8 cellular contexts compared by ENCODE assay signal in genomic region chr11:12556788-12557384, GRCh38.
DNase-seq lines count a peak whose midpoint lies in the region; ATAC-seq and TF ChIP-seq lines count a peak whose summit lies in the region.

No MANE protein-coding gene starts in this region.

- H3K56ac ChIP-seq in IMR-90 (ENCODE audit: extremely low read depth, insufficient read depth, low read length) = peak overlapping the region; percentile 49; the same call in 1 of the 2 replicates

- peak overlapping the region; percentile 85 for H3K4ac ChIP-seq in IMR-90 (ENCODE audit: low read depth, low read length)

- CTCF ChIA-PET in IMR-90 (lab: Yijun Ruan, JAX) = interaction anchor here (0.6 to 1.1 kb wide), 2 partner anchors 59 to 332 kb away, joined by 3 read pairs; no protein-coding TSS in a partner anchor

- peak overlapping the region; percentile 55; the same call in 1 of the 2 replicates for H3K14ac ChIP-seq in IMR-90 (replicated peaks; ENCODE audit: low read depth, low read length)

- H4K91ac ChIP-seq in IMR-90 (ENCODE audit: insufficient read depth, low read depth, low read length) = peak overlapping the region; percentile 90

- no peak for TF ChIP-seq POLR2A in IMR-90 (IDR thresholded peaks at IDR 0.05; ENCODE audit: low read depth, low read length)

- intact Hi-C loops in IMR-90 (cut with micrococcal nuclease) (loop anchor here (5.0 kb wide), 1 partner anchor 115 kb away; the partner anchor contains the start of gene TEAD1), tibial artery (cut with DNase I; ENCODE audit: low total_unique reads) (loop anchor here (10.0 kb wide), 1 partner anchor 172 kb away; no protein-coding TSS in a partner anchor)

- H3K9me3 ChIP-seq in IMR-90 (ENCODE audit: control insufficient read depth, insufficient read depth, low read length) = no peaks in the 10 kb centered on the region
- H3K9me3 ChIP-seq in tibial artery = no peaks in the 10 kb centered on the region

- POLR2A ChIA-PET in IMR-90 (lab: Charles Lee; ENCODE audit: unreplicated experiment) = interaction anchor here (0.6 kb wide), 1 partner anchor 146 kb away, joined by 4 read pairs; no protein-coding TSS in a partner anchor

- H3K27me3 ChIP-seq in IMR-90 (ENCODE audit: control insufficient read depth, insufficient read depth, low read length) = no peaks in the 10 kb centered on the region
- no peaks in the 10 kb centered on the region for H3K27me3 ChIP-seq in tibial artery

- peak overlapping the region; percentile 56; the same call in 2 of the 3 replicates for H2BK15ac ChIP-seq in IMR-90 (ENCODE audit: low read depth, low read length)

- H3K36me3 ChIP-seq in IMR-90 (ENCODE audit: control insufficient read depth, insufficient read depth, low read length) (no peaks in the 10 kb centered on the region), tibial artery (no peaks in the 10 kb centered on the region)

- WGBS in IMR-90 (ENCODE audit: extremely low coverage in 2 of 2, insufficient read length in 1 of 2), 2 experiments = 0% methylated on average over 3 of the region's 6 CpGs; no CpG with 5 or more reads in 1 of the 2 experiments

- peak overlapping the region; percentile 9 to 67; a peak in 3 of 4 replicates for H4K8ac ChIP-seq in IMR-90 (ENCODE audit: low read depth in 2 of 2, low read length in 2 of 2)

- TF ChIP-seq RAD21 in IMR-90 (IDR thresholded peaks at IDR 0.05; ENCODE audit: low read length) = peak; percentile 30; the same call in 1 of the 2 replicates

- dilution Hi-C loops in IMR-90 (cut with HindIII; ENCODE audit: low sequenced_read_pairs, unreplicated experiment) = no loop called here

- BruUV-seq in IMR-90 (replicated peaks; lab: Mats Ljungman, UMichigan) = no TSS peak

- H3K4me1 ChIP-seq in IMR-90 (ENCODE audit: control insufficient read depth, insufficient read depth, low read length) (peaks cover 14% of the 10 kb centered on the region), tibial artery (peaks cover 0 to 60% (median 27%) of the 10 kb centered on the region in 4 donors)

- peak overlapping the region; percentile 25 for H3K18ac ChIP-seq in IMR-90 (ENCODE audit: low read depth, low read length)

- DNase-seq in IMR-90 (peak; percentile 96), choroid plexus epithelial cell (ENCODE audit: low read depth) (peak; percentile 73), kidney glomerular epithelial cell (lab: John Stamatoyannopoulos, UW) (peak; percentile 77), tibial artery (peak; percentile 72 to 84), NOMO-1 treated with DMSO at 0.1 percent for 48 hours (lab: John Stamatoyannopoulos, UW; ENCODE audit: unreplicated experiment) (no peak), putamen (ENCODE audit: low spot score) (no peak), middle frontal gyrus (ENCODE audit: extremely low spot score, low spot score) (no peak)
- DNase-seq in activated CD4-positive, alpha-beta T cell treated with anti-CD3 and anti-CD28 coated beads, Interleukin-2, amount 50 U/mL, for 1 hour = no peak

- no peak for TF ChIP-seq CTCF in IMR-90 (conservative IDR thresholded peaks at IDR 0.05; ENCODE audit: low read depth, low read length)
- TF ChIP-seq CTCF in choroid plexus epithelial cell (conservative IDR thresholded peaks at IDR 0.05; ENCODE audit: low read depth, low read length) = no peak
- no peak for TF ChIP-seq CTCF in tibial artery (IDR thresholded peaks at IDR 0.05)

- H3K4me3 ChIP-seq in IMR-90 (ENCODE audit: insufficient read depth, low read depth, low read length) (no peak overlapping the region), choroid plexus epithelial cell (ENCODE audit: low read depth, low read length) (no peak overlapping the region), tibial artery (no peak overlapping the region)

- H2BK20ac ChIP-seq in IMR-90 (ENCODE audit: low read depth, low read length) = peak overlapping the region; percentile 89

- H3K27ac ChIP-seq in IMR-90 (ENCODE audit: insufficient read depth, low read length) = peak overlapping the region; percentile 82
- H3K27ac ChIP-seq in tibial artery = peak overlapping the region in 1 of 2 donors; percentile 59

- in situ Hi-C loops in IMR-90 (cut with MboI; ENCODE audit: low sequenced_read_pairs) = no loop called here

- H3K9me1 ChIP-seq in IMR-90 (ENCODE audit: insufficient read depth, low read length) = peaks cover 4% of the 10 kb centered on the region; the same call in 1 of the 2 replicates

- peak overlapping the region; percentile 86 for H2BK5ac ChIP-seq in IMR-90 (ENCODE audit: low read depth, low read length, poor library complexity, severe bottlenecking)

- peak overlapping the region; percentile 85 for H2AFZ ChIP-seq in IMR-90 (replicated peaks; ENCODE audit: low read length, poor library complexity)

- H3K79me1 ChIP-seq in IMR-90 (ENCODE audit: low read depth in 1 of 2, low read length in 2 of 2) = no peaks in the 10 kb centered on the region

- H2AK5ac ChIP-seq in IMR-90 (ENCODE audit: low read depth, low read length) = no peak overlapping the region; the same call in 1 of the 2 replicates

- peak overlapping the region; percentile 26 for H3K4me2 ChIP-seq in IMR-90 (ENCODE audit: low read depth, low read length)

- H3K9ac ChIP-seq in IMR-90 (ENCODE audit: low read depth, low read length) = peak overlapping the region; percentile 11

- no peak overlapping the region for H2AK9ac ChIP-seq in IMR-90 (replicated peaks; ENCODE audit: low read depth, low read length, poor library complexity)

- peak overlapping the region; percentile 71 for H3K23ac ChIP-seq in IMR-90 (ENCODE audit: low read depth, low read length)

- peak overlapping the region; percentile 4 for H4K5ac ChIP-seq in IMR-90 (ENCODE audit: low read depth, low read length)

- peak overlapping the region; percentile 89 for H2BK120ac ChIP-seq in IMR-90 (ENCODE audit: low read depth, low read length)

- no peaks in the 10 kb centered on the region for H4K20me1 ChIP-seq in IMR-90 (ENCODE audit: insufficient read depth, low read length)

- ATAC-seq in IMR-90 (ENCODE audit: low read depth) = peak; percentile 79

TF ChIP-seq in IMR-90, 13 proteins besides CTCF, POLR2A, EP300 and RAD21:
- TF ChIP-seq MAZ (IDR thresholded peaks at IDR 0.05; ENCODE audit: borderline replicate concordance, low read depth, low read length) (peak; percentile 15; the same call in 1 of the 2 replicates), RCOR1 (IDR thresholded peaks at IDR 0.05; ENCODE audit: insufficient replicate concordance, low read length) (peak; percentile 42), BHLHE40 (IDR thresholded peaks at IDR 0.05; ENCODE audit: low read depth, low read length) (peak; percentile 62; the same call in 1 of the 2 replicates), USF2 (IDR thresholded peaks at IDR 0.05; ENCODE audit: low read depth, low read length) (no peak), MXI1 (IDR thresholded peaks at IDR 0.05; ENCODE audit: borderline replicate concordance, low read depth, low read length) (peak; percentile 31; the same call in 1 of the 2 replicates), RFX5 (IDR thresholded peaks at IDR 0.05; ENCODE audit: low read depth, low read length) (no peak), SMC3 (IDR thresholded peaks at IDR 0.05; ENCODE audit: low read depth, low read length) (peak; percentile 9; the same call in 1 of the 2 replicates), CEBPB (IDR thresholded peaks at IDR 0.05; ENCODE audit: low read depth, low read length) (peak; percentile 80)
- TF ChIP-seq, protein P1, sequence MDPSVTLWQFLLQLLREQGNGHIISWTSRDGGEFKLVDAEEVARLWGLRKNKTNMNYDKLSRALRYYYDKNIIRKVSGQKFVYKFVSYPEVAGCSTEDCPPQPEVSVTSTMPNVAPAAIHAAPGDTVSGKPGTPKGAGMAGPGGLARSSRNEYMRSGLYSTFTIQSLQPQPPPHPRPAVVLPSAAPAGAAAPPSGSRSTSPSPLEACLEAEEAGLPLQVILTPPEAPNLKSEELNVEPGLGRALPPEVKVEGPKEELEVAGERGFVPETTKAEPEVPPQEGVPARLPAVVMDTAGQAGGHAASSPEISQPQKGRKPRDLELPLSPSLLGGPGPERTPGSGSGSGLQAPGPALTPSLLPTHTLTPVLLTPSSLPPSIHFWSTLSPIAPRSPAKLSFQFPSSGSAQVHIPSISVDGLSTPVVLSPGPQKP (IDR thresholded peaks at IDR 0.05; ENCODE audit: borderline replicate concordance, low read depth, low read length) = no peak
TF ChIP-seq in IMR-90: peak in this region for 6.

Comparison
In these comparisons a context has a peak if more than half of its experiments do, and no peak if none do; other contexts are left out.
1. DNase-seq: peak in IMR-90 (single experiment), choroid plexus epithelial cell (single experiment), kidney glomerular epithelial cell (single experiment) and tibial artery (2 of 2); none in NOMO-1 treated with DMSO at 0.1 percent for 48 hours (single experiment), putamen (single experiment), activated CD4-positive, alpha-beta T cell treated with anti-CD3 and anti-CD28 coated beads, Interleukin-2, amount 50 U/mL, for 1 hour (single experiment) and middle frontal gyrus (single experiment).